In genomic region chr1:153697873-153698647, GRCh38 we compare ENCODE assay signal across 9 cellular contexts. TPM values are rescaled to one million over a fixed set of nuclear protein-coding genes. Genes with fewer than 3 reads are reported as not detected.
DNase-seq lines count a peak whose midpoint lies in the region; TF ChIP-seq lines count a peak whose summit lies in the region.
"Had no signal": no experiment of that assay in that cellular context is flagged by ENCODE, and none has a peak within 500 bp of the region (broad histone marks: within the 10 kb centered on the region; RNA-seq: fewer than 3 reads in every experiment).

No MANE protein-coding gene starts in this region.

- CTCF ChIA-PET in MCF 10A (lab: Yijun Ruan, JAX): interaction anchor here (1.2 to 1.5 kb wide), 3 partner anchors 11 to 20 kb away, joined by 3 to 8 read pairs (median 5); partner anchors contain the start of gene NPR1

- DNase-seq in breast epithelium (ENCODE audit: low spot score in 2 of 2) (no peak), MCF 10A (ENCODE audit: unreplicated experiment) (no peak), globus pallidus (ENCODE audit: low spot score) (peak; percentile 14), vagina (ENCODE audit: extremely low spot score in 2 of 2) (no peak), NCI-H1694 (lab: John Stamatoyannopoulos, UW) (no peak), mesenteric fat pad (ENCODE audit: low spot score) (no peak), DMS53 (lab: John Stamatoyannopoulos, UW) (no peak)
- DNase-seq: stimulated activated CD4-positive, alpha-beta T cell treated with anti-CD3 and anti-CD28 coated beads, Interleukin-2, amount 100 ng/mL, for 24 hours had no signal

- H3K27ac ChIP-seq in breast epithelium: peak overlapping the region; percentile 54 to 92
- peak overlapping the region; percentile 88 for H3K27ac ChIP-seq in vagina

- H3K27me3 ChIP-seq in breast epithelium (no peaks in the 10 kb centered on the region), vagina (no peaks in the 10 kb centered on the region)

- H3K36me3 Mint-ChIP-seq in MCF 10A (ENCODE audit: insufficient read depth, unreplicated experiment) (no peaks in the 10 kb centered on the region), nephron (ENCODE audit: low read depth) (no peaks in the 10 kb centered on the region)

- H3K9me3 Mint-ChIP-seq in MCF 10A (ENCODE audit: unreplicated experiment): no peaks in the 10 kb centered on the region
- no peaks in the 10 kb centered on the region for H3K9me3 Mint-ChIP-seq in nephron

- H3K27me3 Mint-ChIP-seq in MCF 10A (ENCODE audit: insufficient read depth, unreplicated experiment) (no peaks in the 10 kb centered on the region), nephron (ENCODE audit: low read depth) (no peaks in the 10 kb centered on the region)

- H3K9me3 ChIP-seq in breast epithelium (no peaks in the 10 kb centered on the region), vagina (no peaks in the 10 kb centered on the region)

- H3K4me1 Mint-ChIP-seq in MCF 10A (ENCODE audit: insufficient read depth, unreplicated experiment) (peaks cover 17% of the 10 kb centered on the region), nephron (peaks cover 24% of the 10 kb centered on the region)

- H3K4me1 ChIP-seq in breast epithelium (no peaks in the 10 kb centered on the region), vagina (peaks cover 24% of the 10 kb centered on the region)

- no peak overlapping the region for H3K4me3 ChIP-seq in breast epithelium
- peak overlapping the region in 1 of 2 donors; percentile 1 for H3K4me3 ChIP-seq in vagina

- intact Hi-C loops in breast epithelium (cut with DNase I; ENCODE audit: low total_unique reads) (no loop called here), MCF 10A (cut with micrococcal nuclease) (no loop called here), vagina (cut with DNase I) (no loop called here)

- TF ChIP-seq POLR2A in breast epithelium (IDR thresholded peaks at IDR 0.05) (no peak), vagina (IDR thresholded peaks at IDR 0.05) (no peak)

- no TSS peak for BruUV-seq in MCF 10A (replicated peaks; lab: Mats Ljungman, UMichigan)

- H3K4me3 Mint-ChIP-seq in MCF 10A (ENCODE audit: unreplicated experiment): no peak overlapping the region
- H3K4me3 Mint-ChIP-seq in nephron: peak overlapping the region in 2 of 3 experiments; percentile 44 to 50

- H3K27ac Mint-ChIP-seq in MCF 10A (ENCODE audit: low read depth, unreplicated experiment) (no peak overlapping the region), nephron (peak overlapping the region; percentile 99 to 100 (median 100))

- no peak for TF ChIP-seq CTCF in breast epithelium (IDR thresholded peaks at IDR 0.05)
- TF ChIP-seq CTCF in MCF 10A (IDR thresholded peaks at IDR 0.05; ENCODE audit: unreplicated experiment): no peak
- no peak for TF ChIP-seq CTCF in nephron (IDR thresholded peaks at IDR 0.05; ENCODE audit: unreplicated experiment in 3 of 3)
- TF ChIP-seq CTCF in vagina (IDR thresholded peaks at IDR 0.05): no peak

- H3K36me3 ChIP-seq in breast epithelium: no peaks in the 10 kb centered on the region
- H3K36me3 ChIP-seq in vagina: no peaks in the 10 kb centered on the region

- POLR2A ChIA-PET in MCF 10A (lab: Yijun Ruan, JAX): interaction anchor here (0.7 to 2.8 kb wide), 5 partner anchors 11 to 30 kb away, joined by 3 to 11 read pairs (median 5); partner anchors contain the start of gene INTS3

RNA-seq across cellular contexts. Expression of gene NPR1, which starts 19.6 kb away (rescaled TPM):
- total RNA-seq in breast epithelium: 100 to 1,000 TPM in 1 of 3 donors, 10 to 100 TPM in 2; 19.9 to 134 (median 46.5) TPM
- total RNA-seq in MCF 10A (2022): not detected in 2 replicates
- 45.9 TPM for total RNA-seq in vagina
- 156 TPM for total RNA-seq in mesenteric fat pad

RNA-seq across cellular contexts. Expression of gene ILF2, which starts 27.3 kb away (rescaled TPM):
- total RNA-seq in breast epithelium (100 to 1,000 TPM in 2 of 3 donors, 10 to 100 TPM in 1; 92.2 to 169 (median 147) TPM), MCF 10A (2022) (348 and 374 TPM in 2 replicates), vagina (85.4 TPM), mesenteric fat pad (116 TPM)

RNA-seq across cellular contexts. Expression of gene INTS3, which starts 29.8 kb away (rescaled TPM):
- 10 to 100 TPM; 46.5 to 53.4 (median 51.7) TPM for total RNA-seq in breast epithelium
- total RNA-seq in MCF 10A (2022): 68.7 and 88.3 TPM in 2 replicates
- total RNA-seq in vagina: 45.9 TPM
- total RNA-seq in mesenteric fat pad: 36.7 TPM

RNA-seq across cellular contexts. Expression of gene SNAPIN, which starts 39.6 kb away (rescaled TPM):
- total RNA-seq in breast epithelium (10 to 100 TPM; 43.3 to 70.7 (median 54.2) TPM), MCF 10A (2022) (55.9 and 63.7 TPM in 2 replicates), vagina (43.2 TPM), mesenteric fat pad (44.5 TPM)

Comparison
In these comparisons a context has a peak if more than half of its experiments do, and no peak if none do; other contexts are left out.
1. RNA of gene NPR1, which starts 19.6 kb away (total RNA-seq): 156 TPM in mesenteric fat pad (single experiment), 19.9 to 134 TPM in breast epithelium and 45.9 TPM in vagina (single experiment); not detected in MCF 10A; every median in the first group is over 10 times any median in the second.